14 cellular contexts compared by ENCODE assay signal in the genomic region with DNA sequence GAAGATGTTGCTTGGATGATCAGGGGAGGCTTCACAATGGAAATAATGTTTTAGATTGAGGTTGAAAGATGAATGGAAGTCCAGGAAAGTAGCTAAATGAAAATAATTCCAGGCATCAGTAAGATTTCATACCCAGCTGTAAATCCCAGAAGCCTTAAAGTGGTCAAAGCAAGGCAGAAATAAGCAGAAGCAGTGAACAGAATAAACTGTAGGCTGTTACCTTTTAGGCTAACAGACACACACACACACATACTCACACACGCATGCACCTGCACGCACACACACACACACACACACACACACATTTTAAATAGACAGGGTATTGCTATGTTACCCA.
DNase-seq lines count a peak whose midpoint lies in the region; ATAC-seq and TF ChIP-seq lines count a peak whose summit lies in the region.
"Had no signal": no experiment of that assay in that cellular context is flagged by ENCODE, and none has a peak within 500 bp of the region (broad histone marks: within the 10 kb centered on the region; RNA-seq: fewer than 3 reads in every experiment).

No MANE protein-coding gene starts in this region.

- ATAC-seq in esophagus mucosa (no peak), GM18867 (IDR thresholded peaks at IDR 0.05; ENCODE audit: unreplicated experiment) (no peak)

- H3K9ac ChIP-seq in mesenchymal stem cell (ENCODE audit: low read length), result no peak overlapping the region

- intact Hi-C loops in transverse colon (cut with DNase I; ENCODE audit: low total_unique reads), result no loop called here

- peak overlapping the region in 1 of 2 experiments; percentile 18 for H2BK12ac ChIP-seq in mesenchymal stem cell (ENCODE audit: low read length in 2 of 2)

- H3K4me2 ChIP-seq in mesenchymal stem cell (ENCODE audit: low read length, poor library complexity, severe bottlenecking), result no peak overlapping the region

- H3K4me1 Mint-ChIP-seq in activated CD4-positive, alpha-beta T cell treated with anti-CD3 and anti-CD28 coated beads, Interleukin-2, amount 10 ng/mL, durations not matched to agents 7 days and 5 days, result peaks cover 8% of the 10 kb centered on the region

- H3K79me1 ChIP-seq in mesenchymal stem cell (replicated peaks; ENCODE audit: low read length, poor library complexity, severe bottlenecking), result peaks cover 15% of the 10 kb centered on the region

- no peak overlapping the region for H2BK5ac ChIP-seq in mesenchymal stem cell (ENCODE audit: low read depth, low read length, poor library complexity, severe bottlenecking)

- H3K9me3 Mint-ChIP-seq in activated CD4-positive, alpha-beta T cell treated with anti-CD3 and anti-CD28 coated beads, Interleukin-2, amount 10 ng/mL, durations not matched to agents 7 days and 5 days, result peaks cover 3% of the 10 kb centered on the region
- H3K9me3 Mint-ChIP-seq: IgD-negative memory B cell had no signal

- peak overlapping the region; percentile 62 for H4K91ac ChIP-seq in mesenchymal stem cell (ENCODE audit: low read length)

- H2BK120ac ChIP-seq in mesenchymal stem cell (ENCODE audit: low read depth, low read length), result no peak overlapping the region

- no peak overlapping the region for H3K18ac ChIP-seq in mesenchymal stem cell (ENCODE audit: low read depth in 1 of 2, low read length in 2 of 2)

- H3K27ac ChIP-seq in VCaP, result peak overlapping the region; percentile 2; the same call in 1 of the 2 replicates
- H3K27ac ChIP-seq in mesenchymal stem cell (ENCODE audit: low read length, poor library complexity, severe bottlenecking), result no peak overlapping the region
- H3K27ac ChIP-seq in transverse colon, result peak overlapping the region in 3 of 4 donors; percentile 27 to 50 (median 30)

- WGBS in mesenchymal stem cell, result 73% methylated on average over 2 of the region's 2 CpGs
- WGBS in transverse colon (ENCODE audit: low coverage in 1 of 2), 2 donors, result 83 to 100% methylated on average over 2 of the region's 2 CpGs

- H3K27me3 Mint-ChIP-seq in activated CD4-positive, alpha-beta T cell treated with anti-CD3 and anti-CD28 coated beads, Interleukin-2, amount 10 ng/mL, durations not matched to agents 7 days and 5 days, result no peaks in the 10 kb centered on the region
- H3K27me3 Mint-ChIP-seq: CD4-positive, CD25-positive, alpha-beta regulatory T cell; IgD-negative memory B cell had no signal

- no peak overlapping the region for H2AFZ ChIP-seq in mesenchymal stem cell (ENCODE audit: low read depth, low read length)

- CTCF ChIA-PET in activated CD4-positive, alpha-beta T cell treated with anti-CD3 and anti-CD28 coated beads, Interleukin-2, amount 10 ng/mL, durations not matched to agents 7 days and 5 days (lab: Charles Lee), result interaction anchor here (0.6 kb wide), 1 partner anchor 188 kb away, joined by 3 read pairs; no protein-coding TSS in a partner anchor

- H3K4me1 ChIP-seq in mesenchymal stem cell (ENCODE audit: control insufficient read depth, insufficient read depth, low read depth, low read length) (no peaks in the 10 kb centered on the region), transverse colon (peaks cover 0 to 14% (median 12%) of the 10 kb centered on the region in 4 donors)

- H3K23ac ChIP-seq in mesenchymal stem cell (ENCODE audit: low read length in 2 of 2), result no peak overlapping the region

- H3K27ac Mint-ChIP-seq in activated CD4-positive, alpha-beta T cell treated with anti-CD3 and anti-CD28 coated beads, Interleukin-2, amount 10 ng/mL, durations not matched to agents 7 days and 5 days, result peak overlapping the region; percentile 46
- H3K27ac Mint-ChIP-seq: CD4-positive, CD25-positive, alpha-beta regulatory T cell; IgD-negative memory B cell had no signal

- H3K4ac ChIP-seq in mesenchymal stem cell (ENCODE audit: low read depth in 1 of 2, low read length in 2 of 2), result no peak overlapping the region

- TF ChIP-seq CTCF in VCaP (conservative IDR thresholded peaks at IDR 0.05) (no peak), transverse colon (IDR thresholded peaks at IDR 0.05) (no peak)

- no peak overlapping the region for H2BK15ac ChIP-seq in mesenchymal stem cell (ENCODE audit: low read depth, poor library complexity, severe bottlenecking)

- H3K4me3 ChIP-seq in mesenchymal stem cell (ENCODE audit: insufficient read depth in 1 of 2, low read depth in 1 of 2, low read length in 2 of 2) (no peak overlapping the region), transverse colon (no peak overlapping the region)

- POLR2A ChIA-PET in activated CD4-positive, alpha-beta T cell treated with anti-CD3 and anti-CD28 coated beads, Interleukin-2, amount 10 ng/mL, durations not matched to agents 7 days and 5 days (lab: Charles Lee), result interaction anchor here (0.6 kb wide), 1 partner anchor 55 kb away, joined by 3 read pairs; no protein-coding TSS in a partner anchor

- H3K27me3 ChIP-seq in mesenchymal stem cell (ENCODE audit: control insufficient read depth in 1 of 2, insufficient read depth in 1 of 2, low read length in 2 of 2), result no peaks in the 10 kb centered on the region
- no peaks in the 10 kb centered on the region for H3K27me3 ChIP-seq in transverse colon

- H3K36me3 ChIP-seq in mesenchymal stem cell (ENCODE audit: control insufficient read depth in 1 of 2, insufficient read depth in 2 of 2, low read depth in 1 of 2, low read length in 2 of 2), result no peaks in the 10 kb centered on the region
- H3K36me3 ChIP-seq in transverse colon, result no peaks in the 10 kb centered on the region

- no peaks in the 10 kb centered on the region for H3K36me3 Mint-ChIP-seq in activated CD4-positive, alpha-beta T cell treated with anti-CD3 and anti-CD28 coated beads, Interleukin-2, amount 10 ng/mL, durations not matched to agents 7 days and 5 days (ENCODE audit: low read depth)

- H3K4me3 Mint-ChIP-seq in activated CD4-positive, alpha-beta T cell treated with anti-CD3 and anti-CD28 coated beads, Interleukin-2, amount 10 ng/mL, durations not matched to agents 7 days and 5 days, result no peak overlapping the region
- H3K4me3 Mint-ChIP-seq: CD4-positive, CD25-positive, alpha-beta regulatory T cell; IgD-negative memory B cell had no signal

- TF ChIP-seq EP300 in transverse colon (IDR thresholded peaks at IDR 0.05; ENCODE audit: low read depth), result no peak

- no peak for DNase-seq in activated CD4-positive, alpha-beta T cell treated with anti-CD3 and anti-CD28 coated beads, Interleukin-2, amount 10 ng/mL, durations not matched to agents 7 days and 5 days
- DNase-seq in activated CD4-positive, alpha-beta T cell treated with anti-CD3 and anti-CD28 coated beads, Interleukin-2, amount 50 U/mL, for 4 hours, result no peak
- DNase-seq in mesenchymal stem cell (no peak), transverse colon (no peak), DMS53 (lab: John Stamatoyannopoulos, UW) (no peak)
- DNase-seq: 8988T, DMS79 treated with DMSO at 0.1 percent for 48 hours, NCI-H2081 treated with DMSO at 0.1 percent for 48 hours, Right ventricle myocardium superior had no signal

- no peak overlapping the region for H4K8ac ChIP-seq in mesenchymal stem cell (ENCODE audit: low read length)

- TF ChIP-seq POLR2A in transverse colon (IDR thresholded peaks at IDR 0.05), result no peak

- in situ Hi-C loops in transverse colon (cut with MboI; ENCODE audit: low pct_ligation_motif_present in 1 of 4, low pct_unique_long_range_greater_than_20kb in 1 of 4, low sequenced_read_pairs in 3 of 4), result loop anchor here in 1 of 4 donors (25.0 kb wide), 1 partner anchor 142 kb away; no protein-coding TSS in a partner anchor

- no peak overlapping the region for H2AK5ac ChIP-seq in mesenchymal stem cell (ENCODE audit: low read length, severe bottlenecking)

- no peak overlapping the region for H3K14ac ChIP-seq in mesenchymal stem cell (ENCODE audit: low read length in 2 of 2)

- H3K9me3 ChIP-seq in mesenchymal stem cell (ENCODE audit: control insufficient read depth, low read length) (peaks cover 9% of the 10 kb centered on the region), transverse colon (no peaks in the 10 kb centered on the region)
